Comparison of ENCODE assay signal across 14 cellular contexts in the genomic region with DNA sequence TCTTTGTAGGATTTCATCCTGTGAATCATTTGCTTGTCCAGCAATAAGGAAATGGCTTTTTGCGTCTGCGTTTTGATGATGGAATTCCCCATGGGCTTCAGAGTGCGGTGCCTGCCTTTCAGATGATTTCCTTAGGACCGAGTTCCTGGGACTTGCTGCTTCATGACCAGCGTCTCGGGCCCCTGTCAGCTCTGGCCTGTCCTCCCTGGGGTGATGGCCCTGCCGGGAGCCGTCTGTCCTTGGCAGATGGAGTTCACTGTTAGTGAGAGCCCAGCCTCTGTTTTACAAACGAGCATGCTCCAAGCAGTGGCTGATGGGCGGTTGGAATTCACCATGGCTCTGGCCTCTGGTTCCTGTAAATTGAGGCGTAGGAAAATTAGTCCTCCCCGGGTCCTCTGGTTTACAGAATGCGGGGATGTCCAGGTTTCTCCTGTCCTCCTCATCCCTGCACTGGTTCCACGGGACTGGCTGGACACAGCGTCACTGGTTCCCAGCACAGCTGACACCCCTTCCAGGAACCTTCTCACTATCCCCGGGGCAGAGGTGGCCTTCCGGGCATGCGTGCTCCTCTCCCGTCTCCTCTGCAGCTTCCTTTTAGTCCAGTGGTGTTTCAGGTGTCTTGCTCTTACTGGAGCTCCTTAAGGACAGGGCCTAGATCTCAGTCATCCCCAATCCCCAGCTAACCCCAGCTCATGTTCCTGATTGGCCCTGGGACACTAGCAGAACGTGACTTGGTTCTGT. TPM values are rescaled to one million over a fixed set of nuclear protein-coding genes. Genes with fewer than 3 reads are reported as not detected.
DNase-seq lines count a peak whose midpoint lies in the region; ATAC-seq, FAIRE-seq and TF ChIP-seq lines count a peak whose summit lies in the region.
"Had no signal": no experiment of that assay in that cellular context is flagged by ENCODE, and none has a peak within 500 bp of the region (broad histone marks: within the 10 kb centered on the region; RNA-seq: fewer than 3 reads in every experiment).

No MANE protein-coding gene starts in this region.

- H4K8ac ChIP-seq in mesenchymal stem cell (ENCODE audit: low read length) = peak overlapping the region; percentile 62

- TF ChIP-seq CTCF in brain (conservative IDR thresholded peaks at IDR 0.05) = no peak
- TF ChIP-seq CTCF in stomach (IDR thresholded peaks at IDR 0.05) = no peak

- TF ChIP-seq POLR2A in stomach (IDR thresholded peaks at IDR 0.05) = no peak
- TF ChIP-seq POLR2A in GM12891 (IDR thresholded peaks at IDR 0.05; ENCODE audit: low read depth, low read length) = no peak

- no peak overlapping the region for H3K9ac ChIP-seq in mesenchymal stem cell (ENCODE audit: low read length)

- H3K9me3 Mint-ChIP-seq in activated T-cell treated with anti-CD3 and anti-CD28 coated beads, Interleukin-2, amount 50 U/mL, for 72 hours = no peaks in the 10 kb centered on the region
- no peaks in the 10 kb centered on the region for H3K9me3 Mint-ChIP-seq in brain

- H3K9me3 ChIP-seq in mesenchymal stem cell (ENCODE audit: control insufficient read depth, low read length) (no peaks in the 10 kb centered on the region), stomach (no peaks in the 10 kb centered on the region)
- H3K9me3 ChIP-seq: gastrocnemius medialis, lower lobe of right lung, tibial artery had no signal

- H2BK5ac ChIP-seq in mesenchymal stem cell (ENCODE audit: low read depth, low read length, poor library complexity, severe bottlenecking) = peak overlapping the region; percentile 22

- H3K14ac ChIP-seq in mesenchymal stem cell (ENCODE audit: low read length in 2 of 2) = peak overlapping the region in 1 of 2 experiments; percentile 66

- no peaks in the 10 kb centered on the region for H3K27me3 ChIP-seq in mesenchymal stem cell (ENCODE audit: control insufficient read depth in 1 of 2, insufficient read depth in 1 of 2, low read length in 2 of 2)
- no peaks in the 10 kb centered on the region for H3K27me3 ChIP-seq in stomach
- H3K27me3 ChIP-seq: gastrocnemius medialis, tibial artery had no signal

- peak overlapping the region; percentile 53 for H4K91ac ChIP-seq in mesenchymal stem cell (ENCODE audit: low read length)

- H3K27ac ChIP-seq in mesenchymal stem cell (ENCODE audit: low read length, poor library complexity, severe bottlenecking) (peak overlapping the region; percentile 9), stomach (peak overlapping the region; percentile 38 to 90 (median 79))
- H3K27ac ChIP-seq: gastrocnemius medialis, lower lobe of right lung, tibial artery had no signal

- peak overlapping the region; percentile 92 for H2BK15ac ChIP-seq in mesenchymal stem cell (ENCODE audit: low read depth, poor library complexity, severe bottlenecking)

- no peak overlapping the region for H3K23ac ChIP-seq in mesenchymal stem cell (ENCODE audit: low read length in 2 of 2)

- no peaks in the 10 kb centered on the region for H3K36me3 Mint-ChIP-seq in activated T-cell treated with anti-CD3 and anti-CD28 coated beads, Interleukin-2, amount 50 U/mL, for 72 hours (ENCODE audit: insufficient read depth in 2 of 2)
- no peaks in the 10 kb centered on the region for H3K36me3 Mint-ChIP-seq in brain

- FAIRE-seq in GM12891 (lab: Jason Lieb, UNC) = no peak
- FAIRE-seq: colon had no signal

- H3K4me3 ChIP-seq in mesenchymal stem cell (ENCODE audit: insufficient read depth in 1 of 2, low read depth in 1 of 2, low read length in 2 of 2) (no peak overlapping the region), stomach (no peak overlapping the region)
- H3K4me3 ChIP-seq: gastrocnemius medialis, lower lobe of right lung, tibial artery had no signal

- peak overlapping the region; percentile 84 for H2AK5ac ChIP-seq in mesenchymal stem cell (ENCODE audit: low read length, severe bottlenecking)

- H2BK120ac ChIP-seq in mesenchymal stem cell (ENCODE audit: low read depth, low read length) = peak overlapping the region; percentile 50

- no peak for TF ChIP-seq EP300 in stomach (IDR thresholded peaks at IDR 0.05)

- H3K79me1 ChIP-seq in mesenchymal stem cell (replicated peaks; ENCODE audit: low read length, poor library complexity, severe bottlenecking) = peaks cover 33% of the 10 kb centered on the region

- 53% methylated on average over 20 of the region's 20 CpGs for WGBS in mesenchymal stem cell
- 76 to 86% (median 78%) methylated on average over 20 of the region's 20 CpGs for WGBS in stomach, 5 donors

- H2AFZ ChIP-seq in mesenchymal stem cell (ENCODE audit: low read depth, low read length) = no peak overlapping the region

- intact Hi-C loops in stomach (cut with DNase I; ENCODE audit: low total_unique reads) = no loop called here

- peak overlapping the region; percentile 82 to 88 for H3K18ac ChIP-seq in mesenchymal stem cell (ENCODE audit: low read depth in 1 of 2, low read length in 2 of 2)

- H3K4me3 Mint-ChIP-seq in activated T-cell treated with anti-CD3 and anti-CD28 coated beads, Interleukin-2, amount 50 U/mL, for 72 hours = no peak overlapping the region
- H3K4me3 Mint-ChIP-seq in brain = peak overlapping the region in 1 of 5 experiments; percentile 61

- H3K4me2 ChIP-seq in mesenchymal stem cell (ENCODE audit: low read length, poor library complexity, severe bottlenecking) = no peak overlapping the region

- peak overlapping the region; percentile 57 for H3K27ac Mint-ChIP-seq in activated T-cell treated with anti-CD3 and anti-CD28 coated beads, Interleukin-2, amount 50 U/mL, for 72 hours
- H3K27ac Mint-ChIP-seq in brain = peak overlapping the region; percentile 85 to 97 (median 86)

- H3K4me1 ChIP-seq in mesenchymal stem cell (ENCODE audit: control insufficient read depth, insufficient read depth, low read depth, low read length) = peaks cover 48% of the 10 kb centered on the region
- H3K4me1 ChIP-seq in stomach = peaks cover 36 to 70% (median 60%) of the 10 kb centered on the region in 4 donors

- no peak for DNase-seq in activated T-cell treated with anti-CD3 and anti-CD28 coated beads, Interleukin-2, amount 50 U/mL, for 72 hours
- no peak for DNase-seq in activated T-cell treated with anti-CD3 and anti-CD28 coated beads, Interleukin-2, amount 50 U/mL, for 1 hour
- peak; percentile 81 for DNase-seq in mesenchymal stem cell
- DNase-seq in stomach = no peak
- no peak for DNase-seq in GM12891 (ENCODE audit: insufficient read length, low spot score)
- DNase-seq: activated T-cell treated with anti-CD3 and anti-CD28 coated beads, Interleukin-2, amount 50 U/mL, for 48 hours; gastrocnemius medialis; GDM1; lower lobe of right lung; tibial artery had no signal

- H3K27me3 Mint-ChIP-seq in activated T-cell treated with anti-CD3 and anti-CD28 coated beads, Interleukin-2, amount 50 U/mL, for 72 hours (ENCODE audit: low read depth) = no peaks in the 10 kb centered on the region
- no peaks in the 10 kb centered on the region for H3K27me3 Mint-ChIP-seq in brain

- H3K36me3 ChIP-seq in mesenchymal stem cell (ENCODE audit: control insufficient read depth in 1 of 2, insufficient read depth in 2 of 2, low read depth in 1 of 2, low read length in 2 of 2) (no peaks in the 10 kb centered on the region), stomach (peaks cover 0 to 9% (median 2%) of the 10 kb centered on the region in 4 donors)
- H3K36me3 ChIP-seq: gastrocnemius medialis, lower lobe of right lung, tibial artery had no signal

- peak overlapping the region; percentile 55 to 75 for H3K4ac ChIP-seq in mesenchymal stem cell (ENCODE audit: low read depth in 1 of 2, low read length in 2 of 2)

- no peak for ATAC-seq in activated T-cell treated with anti-CD3 and anti-CD28 coated beads, Interleukin-2, amount 50 U/mL, for 72 hours (replicated peaks in 1 of 2)
- ATAC-seq in GM18907 (IDR thresholded peaks at IDR 0.05; ENCODE audit: unreplicated experiment) (no peak), HG02970 (IDR thresholded peaks at IDR 0.05; ENCODE audit: low FRiP score, unreplicated experiment) (no peak)
- ATAC-seq: lower lobe of right lung had no signal

- peak overlapping the region; percentile 82 to 92 for H2BK12ac ChIP-seq in mesenchymal stem cell (ENCODE audit: low read length in 2 of 2)

- peaks cover 49% of the 10 kb centered on the region for H3K4me1 Mint-ChIP-seq in activated T-cell treated with anti-CD3 and anti-CD28 coated beads, Interleukin-2, amount 50 U/mL, for 72 hours (ENCODE audit: low read depth)
- H3K4me1 Mint-ChIP-seq in brain = peaks cover 57% of the 10 kb centered on the region

TF ChIP-seq in GM12891, 5 proteins besides CTCF, POLR2A, EP300 and RAD21:
- no peak for TF ChIP-seq TAF1 (IDR thresholded peaks at IDR 0.05; ENCODE audit: low read depth, low read length)
- no peak for TF ChIP-seq POU2F2 (IDR thresholded peaks at IDR 0.05; ENCODE audit: low read depth, low read length)
- TF ChIP-seq PAX5 (IDR thresholded peaks at IDR 0.05; ENCODE audit: insufficient read depth, low read length, severe bottlenecking) = no peak
- TF ChIP-seq POLR2AphosphoS5 (IDR thresholded peaks at IDR 0.05; ENCODE audit: low read depth, low read length) = no peak
- no peak for TF ChIP-seq SPI1 (IDR thresholded peaks at IDR 0.05; ENCODE audit: low read depth, low read length)
TF ChIP-seq in GM12891: peak in this region for 0.

RNA-seq across cellular contexts. Expression of gene TBC1D14, which starts 34.9 kb away (rescaled TPM):
- 10 to 100 TPM; 26.5 to 32.4 TPM for total RNA-seq in activated T-cell treated with anti-CD3 and anti-CD28 coated beads, Interleukin-2, amount 50 U/mL, for 72 hours
- polyA plus RNA-seq in brain (ENCODE audit: insufficient read depth, low read depth, low replicate concordance) (56.0 TPM), stomach (10 to 100 TPM; 19.5 to 42.5 (median 40.0) TPM)
- polyA plus RNA-seq in mesenchymal stem cell (2013, experiment 1 of 2) = 25.0 TPM
- polyA plus RNA-seq in mesenchymal stem cell (2013, experiment 2 of 2) = 24.9 TPM
- total RNA-seq in stomach = 10 to 100 TPM; 33.5 to 72.4 (median 40.8) TPM
- polyA plus RNA-seq in GM12891 (2012; ENCODE audit: low read depth, missing spikeins) = 14.7 TPM
